ENCODE assay signal across 18 cellular contexts in genomic region chr6:139722540-139722939, GRCh38.
DNase-seq lines count a peak whose midpoint lies in the region; ATAC-seq, FAIRE-seq and TF ChIP-seq lines count a peak whose summit lies in the region.
"Had no signal": no experiment of that assay in that cellular context is flagged by ENCODE, and none has a peak within 500 bp of the region (broad histone marks: within the 10 kb centered on the region; RNA-seq: fewer than 3 reads in every experiment).

No MANE protein-coding gene starts in this region.

- TF ChIP-seq RAD21 in SK-N-SH (IDR thresholded peaks at IDR 0.05; ENCODE audit: low read length), result no peak

- H3K27me3 Mint-ChIP-seq in activated T-cell treated with anti-CD3 and anti-CD28 coated beads, Interleukin-2, amount 50 U/mL, for 4 hours (ENCODE audit: low read depth), result peaks cover 4% of the 10 kb centered on the region

- in situ Hi-C loops in Panc1 (cut with HindIII; ENCODE audit: low pct_unique_long_range_greater_than_20kb, low sequenced_read_pairs), result no loop called here

- H3K9me3 ChIP-seq in SK-N-SH (peaks cover 5% of the 10 kb centered on the region), Panc1 (ENCODE audit: control insufficient read depth, insufficient read depth, low read depth, low read length) (peaks cover 12% of the 10 kb centered on the region)
- H3K9me3 ChIP-seq: A549, MG63 had no signal

- H3K9me2 ChIP-seq in SK-N-SH, result no peaks in the 10 kb centered on the region

- DNase-seq in SK-N-SH, result no peak
- no peak for DNase-seq in Panc1 (ENCODE audit: low read depth, low spot score)
- no peak for DNase-seq in CD1c-positive myeloid dendritic cell (ENCODE audit: extremely low spot score)
- DNase-seq in SK-N-DZ (ENCODE audit: low spot score), result no peak
- no peak for DNase-seq in HPDE6-E6E7 (ENCODE audit: extremely low spot score)
- no peak for DNase-seq in activated T-cell treated with anti-CD3 and anti-CD28 coated beads, Interleukin-2, amount 50 U/mL, for 4 hours
- DNase-seq: GF-D8, MG63, NCI-H1417, NCI-H2029 treated with DMSO at 0.1 percent for 48 hours, NCI-H510A treated with DMSO at 0.1 percent for 48 hours, SHP77 treated with DMSO at 0.1 percent for 48 hours had no signal

- BruUV-seq in Panc1 (replicated peaks; lab: Mats Ljungman, UMichigan), result no TSS peak

- no peaks in the 10 kb centered on the region for H3K27me3 ChIP-seq in SK-N-SH (ENCODE audit: insufficient read depth)
- H3K27me3 ChIP-seq in Panc1 (ENCODE audit: control insufficient read depth, insufficient read depth, low read length), result no peaks in the 10 kb centered on the region
- H3K27me3 ChIP-seq: BLaER1 treated with 17β-estradiol and CSF1 and Interleukin-3, amounts not matched to agents 10 nM and 100 nM; MG63 had no signal

- H3K9me3 Mint-ChIP-seq in activated T-cell treated with anti-CD3 and anti-CD28 coated beads, Interleukin-2, amount 50 U/mL, for 4 hours, result no peaks in the 10 kb centered on the region

- no peak for TF ChIP-seq EP300 in SK-N-SH (IDR thresholded peaks at IDR 0.05; ENCODE audit: borderline replicate concordance in 1 of 2, low read depth in 1 of 2, low read length in 1 of 2)

- H4K20me1 ChIP-seq in SK-N-SH (ENCODE audit: insufficient read depth), result no peaks in the 10 kb centered on the region
- H4K20me1 ChIP-seq: BLaER1 treated with 17β-estradiol and CSF1 and Interleukin-3, amounts not matched to agents 10 nM and 100 nM had no signal

- no peaks in the 10 kb centered on the region for H3K36me3 Mint-ChIP-seq in activated T-cell treated with anti-CD3 and anti-CD28 coated beads, Interleukin-2, amount 50 U/mL, for 4 hours (ENCODE audit: insufficient read depth)

- H3K27ac ChIP-seq in SK-N-SH (ENCODE audit: low read depth in 2 of 2, low read length in 1 of 2) (no peak overlapping the region), Panc1 (ENCODE audit: low read length) (peak overlapping the region; percentile 59; the same call in 1 of the 2 replicates)
- H3K27ac ChIP-seq: A549; BLaER1 treated with 17β-estradiol and CSF1 and Interleukin-3, amounts not matched to agents 10 nM and 100 nM had no signal

- H3F3A ChIP-seq in SK-N-SH (replicated peaks; ENCODE audit: insufficient read depth), result no peaks in the 10 kb centered on the region

- no peaks in the 10 kb centered on the region for H3K79me2 ChIP-seq in SK-N-SH (ENCODE audit: insufficient read depth)

- WGBS in SK-N-SH (ENCODE audit: low lambda C conversion rate), result 55% methylated on average over 3 of the region's 3 CpGs

- no peaks in the 10 kb centered on the region for H3K4me1 Mint-ChIP-seq in activated T-cell treated with anti-CD3 and anti-CD28 coated beads, Interleukin-2, amount 50 U/mL, for 4 hours (ENCODE audit: low read depth)

- no peaks in the 10 kb centered on the region for H3K4me1 ChIP-seq in SK-N-SH (ENCODE audit: control insufficient read depth in 1 of 2, insufficient read depth in 2 of 2, low read depth in 1 of 2, low read length in 1 of 2)
- H3K4me1 ChIP-seq in Panc1 (ENCODE audit: control insufficient read depth, insufficient read depth, low read length), result no peaks in the 10 kb centered on the region
- H3K4me1 ChIP-seq: A549; BLaER1 treated with 17β-estradiol and CSF1 and Interleukin-3, amounts not matched to agents 10 nM and 100 nM had no signal

- POLR2A ChIA-PET in SK-N-SH (lab: Yijun Ruan, JAX) (no interaction called here), Panc1 (lab: Charles Lee) (no interaction called here)

- H3K4me3 Mint-ChIP-seq in activated T-cell treated with anti-CD3 and anti-CD28 coated beads, Interleukin-2, amount 50 U/mL, for 4 hours, result no peak overlapping the region

- CTCF ChIA-PET in SK-N-SH (lab: Yijun Ruan, JAX), result no interaction called here
- CTCF ChIA-PET in Panc1 (lab: Charles Lee), result no interaction called here

- TF ChIP-seq CTCF in SK-N-SH (IDR thresholded peaks at IDR 0.05) (no peak), Panc1 (IDR thresholded peaks at IDR 0.05) (no peak)

- H3K4me2 ChIP-seq in SK-N-SH, result no peak overlapping the region
- H3K4me2 ChIP-seq: A549; BLaER1 treated with 17β-estradiol and CSF1 and Interleukin-3, amounts not matched to agents 10 nM and 100 nM had no signal

- H3K4me3 ChIP-seq in SK-N-SH (ENCODE audit: low read depth in 2 of 2, low read length in 1 of 2) (no peak overlapping the region), Panc1 (ENCODE audit: low read depth in 2 of 2, low read length in 2 of 2) (no peak overlapping the region)
- H3K4me3 ChIP-seq: A549; BLaER1 treated with 17β-estradiol and CSF1 and Interleukin-3, amounts not matched to agents 10 nM and 100 nM; MG63 had no signal

- intact Hi-C loops in Panc1 (cut with micrococcal nuclease; ENCODE audit: unreplicated experiment), result no loop called here

- H3K36me3 ChIP-seq in SK-N-SH (replicated peaks in 1 of 2; ENCODE audit: control insufficient read depth in 1 of 2, insufficient read depth in 2 of 2, low read length in 1 of 2), result no peaks in the 10 kb centered on the region
- H3K36me3 ChIP-seq in Panc1 (ENCODE audit: control insufficient read depth, insufficient read depth, low read length), result no peaks in the 10 kb centered on the region
- H3K36me3 ChIP-seq: BLaER1 treated with 17β-estradiol and CSF1 and Interleukin-3, amounts not matched to agents 10 nM and 100 nM; MG63 had no signal

- peak; percentile 97 for FAIRE-seq in islet of Langerhans (lab: Jason Lieb, UNC)
- FAIRE-seq: A549, HepG2 had no signal

- no peak overlapping the region for H2AFZ ChIP-seq in SK-N-SH (ENCODE audit: low read depth)

- peak; percentile 37; the same call in 1 of the 3 replicates for ATAC-seq in SK-N-SH treated with all-trans-retinoic acid at 6 μM for 48 hours
- ATAC-seq in Panc1, result no peak
- ATAC-seq in activated T-cell treated with anti-CD3 and anti-CD28 coated beads, Interleukin-2, amount 50 U/mL, for 4 hours, result no peak
- ATAC-seq: A549, HCT116, HepG2 had no signal

- H3K9ac ChIP-seq in SK-N-SH, result no peak overlapping the region
- H3K9ac ChIP-seq: BLaER1 treated with 17β-estradiol and CSF1 and Interleukin-3, amounts not matched to agents 10 nM and 100 nM had no signal

TF ChIP-seq in SK-N-SH treated with all-trans-retinoic acid at 6 μM for 48 hours, 23 proteins besides CTCF, POLR2A, EP300 and RAD21:
- no peak for TF ChIP-seq RARB (CRISPR knock-in tag; IDR thresholded peaks at IDR 0.05)

TF ChIP-seq in SK-N-SH, 30 proteins besides CTCF, POLR2A, EP300 and RAD21 (continues in another document):
- TF ChIP-seq USF2 (IDR thresholded peaks at IDR 0.05; ENCODE audit: borderline replicate concordance, low read depth, low read length) (no peak), MEF2A (IDR thresholded peaks at IDR 0.05; ENCODE audit: borderline replicate concordance, low read depth) (no peak), SIN3A (IDR thresholded peaks at IDR 0.05; ENCODE audit: borderline replicate concordance, low read depth, low read length) (no peak), TCF12 (IDR thresholded peaks at IDR 0.05) (no peak), NFIC (IDR thresholded peaks at IDR 0.05; ENCODE audit: borderline replicate concordance) (no peak), FOSL2 (IDR thresholded peaks at IDR 0.05; ENCODE audit: borderline replicate concordance, low read depth) (no peak), RCOR1 (IDR thresholded peaks at IDR 0.05; ENCODE audit: low read length) (no peak), ZBTB33 (IDR thresholded peaks at IDR 0.05; ENCODE audit: borderline replicate concordance, low read depth) (no peak), POLR2AphosphoS5 (IDR thresholded peaks at IDR 0.05; ENCODE audit: low read depth, low read length) (no peak), CHD2 (IDR thresholded peaks at IDR 0.05; ENCODE audit: low read length, partially characterized antibody) (no peak), USF1 (IDR thresholded peaks at IDR 0.05; ENCODE audit: borderline replicate concordance, low read depth) (no peak), RXRA (IDR thresholded peaks at IDR 0.05; ENCODE audit: borderline replicate concordance, low read depth) (no peak), NRF1 (IDR thresholded peaks at IDR 0.05; ENCODE audit: low read depth, low read length) (no peak), GATA2 (CRISPR knock-in tag; IDR thresholded peaks at IDR 0.05) (no peak), YY1 (IDR thresholded peaks at IDR 0.05; ENCODE audit: low read depth) (no peak), TEAD4 (IDR thresholded peaks at IDR 0.05; ENCODE audit: borderline replicate concordance, insufficient read depth) (no peak), FOXM1 (IDR thresholded peaks at IDR 0.05; ENCODE audit: low read depth) (no peak), SMC3 (IDR thresholded peaks at IDR 0.05; ENCODE audit: low read depth, low read length) (no peak)
